Comparison of ENCODE assay signal across 16 cellular contexts in the genomic region with DNA sequence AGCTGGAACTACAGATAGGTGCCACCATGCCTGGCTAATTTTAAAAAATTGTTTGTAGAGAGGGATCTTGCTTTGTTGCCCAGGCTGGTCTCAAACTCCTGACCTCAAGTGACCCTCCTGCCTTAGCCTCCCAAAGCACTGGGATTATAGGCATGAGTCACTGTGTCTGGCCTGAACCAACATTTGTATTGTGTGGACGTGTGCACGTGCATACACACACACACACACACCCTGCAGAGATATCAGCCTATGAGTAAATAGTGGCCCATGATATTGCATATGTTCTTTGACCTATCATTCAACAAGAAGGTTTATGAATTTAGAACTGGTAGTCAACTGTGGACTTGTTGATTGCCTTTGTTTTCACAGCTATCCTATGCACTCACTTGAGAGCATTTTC.
A peak's percentile ranks its signal among the peaks of the same experiment; 100 is the strongest.
DNase-seq lines count a peak whose midpoint lies in the region; ATAC-seq, FAIRE-seq and TF ChIP-seq lines count a peak whose summit lies in the region.
"Had no signal": no experiment of that assay in that cellular context is flagged by ENCODE, and none has a peak within 500 bp of the region (broad histone marks: within the 10 kb centered on the region; RNA-seq: fewer than 3 reads in every experiment).

No MANE protein-coding gene starts in this region.

- TF ChIP-seq EP300 in A549 (IDR thresholded peaks at IDR 0.05), result no peak

- DNase-seq in A549 (ENCODE audit: low read depth in 1 of 2, low spot score in 1 of 2), result peak in 1 of 2 experiments; percentile 68
- peak; percentile 27 for DNase-seq in LHCN-M2 (ENCODE audit: low read depth)
- DNase-seq in colonic mucosa, result peak; percentile 55
- peak in 1 of 3 donors; percentile 56 for DNase-seq in mucosa of descending colon
- no peak for DNase-seq in CD4-positive, alpha-beta T cell
- no peak for DNase-seq in AG08395 (ENCODE audit: low spot score)
- no peak for DNase-seq in foreskin fibroblast
- DNase-seq: DND-41, NCI-H1694 treated with DMSO at 0.1 percent for 48 hours, WERI-Rb-1 had no signal

- H3K4me2 ChIP-seq in A549, result peak overlapping the region; percentile 61

- H3K27me3 ChIP-seq in colonic mucosa, result no peaks in the 10 kb centered on the region
- H3K27me3 ChIP-seq in CD4-positive, alpha-beta T cell (ENCODE audit: control insufficient read depth, insufficient read depth, low read length), result no peaks in the 10 kb centered on the region
- H3K27me3 ChIP-seq: esophagus muscularis mucosa had no signal

- no peaks in the 10 kb centered on the region for H3K36me3 Mint-ChIP-seq in activated T-helper 17 cell treated with anti-CD3 and anti-CD28 coated beads, Interleukin-2, amount 50 U/mL, for 72 hours (ENCODE audit: low read depth)
- no peaks in the 10 kb centered on the region for H3K36me3 Mint-ChIP-seq in CD4-positive, alpha-beta T cell (ENCODE audit: low read depth)
- H3K36me3 Mint-ChIP-seq: activated naive CD8-positive, alpha-beta T cell; IgD-negative memory B cell had no signal

- H3K27ac ChIP-seq in A549, result peak overlapping the region; percentile 8 to 55; a peak in 1 of 6 replicates
- no peak overlapping the region for H3K27ac ChIP-seq in colonic mucosa
- no peak overlapping the region for H3K27ac ChIP-seq in CD4-positive, alpha-beta T cell (ENCODE audit: low read depth, low read length)
- H3K27ac ChIP-seq: esophagus muscularis mucosa, parathyroid adenoma, WERI-Rb-1 had no signal

- TF ChIP-seq CTCF in A549 (IDR thresholded peaks at IDR 0.05) (no peak), colonic mucosa (IDR thresholded peaks at IDR 0.05) (no peak), mucosa of descending colon (IDR thresholded peaks at IDR 0.05) (no peak), foreskin fibroblast (IDR thresholded peaks at IDR 0.05; ENCODE audit: low read depth, low read length) (no peak)
- no peak for TF ChIP-seq CTCF in CD4-positive, alpha-beta T cell (IDR thresholded peaks at IDR 0.05)

- TF ChIP-seq POLR2A in A549 (IDR thresholded peaks at IDR 0.05; ENCODE audit: low read length), result no peak

- intact Hi-C loops in colonic mucosa (cut with DNase I), result no loop called here
- intact Hi-C loops in mucosa of descending colon (cut with DNase I, micrococcal nuclease), result loop anchor here in 1 of 2 donors (2.0 kb wide), 1 partner anchor 30 kb away; no protein-coding TSS in a partner anchor
- intact Hi-C loops in CD4-positive, alpha-beta T cell (cut with DNase I, micrococcal nuclease), result no loop called here

- peak in 1 of 2 experiments; percentile 42; a peak in 2 of 6 replicates for ATAC-seq in A549
- peak; percentile 97 for ATAC-seq in mucosa of descending colon
- ATAC-seq in activated T-helper 17 cell treated with anti-CD3 and anti-CD28 coated beads, Interleukin-2, amount 50 U/mL, for 72 hours (replicated peaks), result no peak
- no peak for ATAC-seq in CD4-positive, alpha-beta T cell (ENCODE audit: poor library complexity)
- ATAC-seq: GM12878 had no signal

- H3K9me3 Mint-ChIP-seq in activated T-helper 17 cell treated with anti-CD3 and anti-CD28 coated beads, Interleukin-2, amount 50 U/mL, for 72 hours, result no peaks in the 10 kb centered on the region
- no peaks in the 10 kb centered on the region for H3K9me3 Mint-ChIP-seq in CD4-positive, alpha-beta T cell

- H3K36me3 ChIP-seq in colonic mucosa, result no peaks in the 10 kb centered on the region
- no peaks in the 10 kb centered on the region for H3K36me3 ChIP-seq in mucosa of descending colon (ENCODE audit: low read depth)
- H3K36me3 ChIP-seq: esophagus muscularis mucosa, WERI-Rb-1 had no signal

- WGBS in A549 (ENCODE audit: missing lambda C conversion rate), result 9% methylated on average over 2 of the region's 2 CpGs

- no peak for FAIRE-seq in A549 (lab: Jason Lieb, UNC)
- FAIRE-seq: GM12878 had no signal

- peaks cover 9% of the 10 kb centered on the region for H3K27me3 Mint-ChIP-seq in activated T-helper 17 cell treated with anti-CD3 and anti-CD28 coated beads, Interleukin-2, amount 50 U/mL, for 72 hours
- H3K27me3 Mint-ChIP-seq in CD4-positive, alpha-beta T cell, result peaks cover 22% of the 10 kb centered on the region
- H3K27me3 Mint-ChIP-seq: IgD-negative memory B cell had no signal

- TF ChIP-seq RAD21 in A549 (conservative IDR thresholded peaks at IDR 0.05 in 1 of 2, IDR thresholded peaks at IDR 0.05 in 1 of 2), result no peak

- H3K9me3 ChIP-seq in A549 (peaks cover under 1% of the 10 kb centered on the region; the same call in 1 of the 3 replicates), colonic mucosa (no peaks in the 10 kb centered on the region), mucosa of descending colon (no peaks in the 10 kb centered on the region)
- H3K9me3 ChIP-seq in CD4-positive, alpha-beta T cell (ENCODE audit: control insufficient read depth, low read length), result no peaks in the 10 kb centered on the region

- no peak overlapping the region for H3K27ac Mint-ChIP-seq in activated T-helper 17 cell treated with anti-CD3 and anti-CD28 coated beads, Interleukin-2, amount 50 U/mL, for 72 hours
- H3K27ac Mint-ChIP-seq in CD4-positive, alpha-beta T cell, result no peak overlapping the region
- H3K27ac Mint-ChIP-seq: activated naive CD8-positive, alpha-beta T cell; IgD-negative memory B cell had no signal

- H3K4me1 ChIP-seq in A549 (peaks cover 47% of the 10 kb centered on the region), colonic mucosa (no peaks in the 10 kb centered on the region), mucosa of descending colon (ENCODE audit: low read depth) (no peaks in the 10 kb centered on the region)

- no peak overlapping the region for H3K4me3 Mint-ChIP-seq in activated T-helper 17 cell treated with anti-CD3 and anti-CD28 coated beads, Interleukin-2, amount 50 U/mL, for 72 hours
- H3K4me3 Mint-ChIP-seq in CD4-positive, alpha-beta T cell, result no peak overlapping the region
- H3K4me3 Mint-ChIP-seq: activated naive CD8-positive, alpha-beta T cell; IgD-negative memory B cell had no signal

- POLR2A ChIA-PET in A549 (lab: Yijun Ruan, JAX), result no interaction called here
- POLR2A ChIA-PET in CD4-positive, alpha-beta T cell (lab: Charles Lee), result no interaction called here

- CTCF ChIA-PET in A549 (lab: Yijun Ruan, JAX), result interaction anchor here (3.3 kb wide), 1 partner anchor 100 kb away, joined by 15 read pairs; no protein-coding TSS in a partner anchor
- CTCF ChIA-PET in CD4-positive, alpha-beta T cell (lab: Charles Lee), result no interaction called here

- H3K4me3 ChIP-seq in A549 (no peak overlapping the region), colonic mucosa (no peak overlapping the region), mucosa of descending colon (no peak overlapping the region), foreskin fibroblast (ENCODE audit: low read depth in 1 of 2, low read length in 2 of 2) (no peak overlapping the region)
- H3K4me3 ChIP-seq: esophagus muscularis mucosa, GM12878 had no signal

- H3K9ac ChIP-seq in colonic mucosa (ENCODE audit: low read depth in 2 of 2, low read length in 2 of 2), result no peak overlapping the region
- H3K9ac ChIP-seq: parathyroid adenoma had no signal

- no peaks in the 10 kb centered on the region for H3K4me1 Mint-ChIP-seq in activated T-helper 17 cell treated with anti-CD3 and anti-CD28 coated beads, Interleukin-2, amount 50 U/mL, for 72 hours
- H3K4me1 Mint-ChIP-seq in CD4-positive, alpha-beta T cell (ENCODE audit: low read depth), result no peaks in the 10 kb centered on the region
- H3K4me1 Mint-ChIP-seq: IgD-negative memory B cell had no signal

TF ChIP-seq in A549, 52 proteins besides CTCF, POLR2A, EP300 and RAD21:
- TF ChIP-seq ZNF302 (CRISPR knock-in tag; IDR thresholded peaks at IDR 0.05), result no peak
- TF ChIP-seq BHLHE40 (IDR thresholded peaks at IDR 0.05; ENCODE audit: low read depth, low read length), result peak; percentile 90
- TF ChIP-seq FOSL2 (IDR thresholded peaks at IDR 0.05), result no peak
- TF ChIP-seq FOSL2 (CRISPR knock-in tag; IDR thresholded peaks at IDR 0.05), result peak; percentile 70
- peak; percentile 47 for TF ChIP-seq GATA3 (IDR thresholded peaks at IDR 0.05; ENCODE audit: borderline replicate concordance)

Comparison
In these comparisons a context has a peak if more than half of its experiments do, and no peak if none do; other contexts are left out.
1. DNase-seq: peak in LHCN-M2 (single experiment) and colonic mucosa (single experiment); none in CD4-positive, alpha-beta T cell (0 of 10), AG08395 (single experiment) and foreskin fibroblast (0 of 2).
2. H3K27ac ChIP-seq: peak in A549 (2 of 2); none in colonic mucosa (single experiment) and CD4-positive, alpha-beta T cell (single experiment).